Comparison of ENCODE assay signal across 8 cellular contexts in genomic region chr11:64318694-64319420, GRCh38. TPM values are rescaled to one million over a fixed set of nuclear protein-coding genes. Genes with fewer than 3 reads are reported as not detected.
A peak's percentile ranks its signal among the peaks of the same experiment; 100 is the strongest.
DNase-seq lines count a peak whose midpoint lies in the region; ATAC-seq and TF ChIP-seq lines count a peak whose summit lies in the region.

No MANE protein-coding gene starts in this region.

- TF ChIP-seq CTCF in A673 (conservative IDR thresholded peaks at IDR 0.05; ENCODE audit: low read depth, low read length), result no peak

- no peaks in the 10 kb centered on the region for H3K9me3 ChIP-seq in A673 (ENCODE audit: low read depth, low read length, poor library complexity, severe bottlenecking)
- H3K9me3 ChIP-seq in HUES64 (ENCODE audit: insufficient read depth, low read depth, low read length), result no peaks in the 10 kb centered on the region
- H3K9me3 ChIP-seq in mucosa of stomach (ENCODE audit: control insufficient read depth, low read length), result no peaks in the 10 kb centered on the region

- BruUV-seq in A673 (replicated peaks; lab: Mats Ljungman, UMichigan), result TSS peak; percentile 44

- 10% methylated on average over 14 of the region's 18 CpGs for WGBS in HUES64

- H3K4me3 ChIP-seq in A673 (ENCODE audit: low read depth, low read length, poor library complexity, severe bottlenecking), result peak overlapping the region; percentile 85
- peak overlapping the region; percentile 79 for H3K4me3 ChIP-seq in HUES64 (ENCODE audit: low read length)
- H3K4me3 ChIP-seq in mucosa of stomach (ENCODE audit: low read length), result peak overlapping the region; percentile 75

- ATAC-seq in HG02973 (IDR thresholded peaks at IDR 0.05; ENCODE audit: unreplicated experiment) (no peak), GM21825 (IDR thresholded peaks at IDR 0.05; ENCODE audit: unreplicated experiment) (no peak)

- POLR2A ChIA-PET in A673 (lab: Charles Lee; ENCODE audit: low non-redundant PET), result no interaction called here

- H3K27me3 ChIP-seq in A673 (replicated peaks; ENCODE audit: insufficient read depth, low read depth, low read length, poor library complexity) (no peaks in the 10 kb centered on the region), HUES64 (ENCODE audit: insufficient read depth, low read length) (no peaks in the 10 kb centered on the region), mucosa of stomach (ENCODE audit: control insufficient read depth, insufficient read depth, low read length) (no peaks in the 10 kb centered on the region)

- DNase-seq in A673 (ENCODE audit: low spot score) (no peak), caudate nucleus (lab: John Stamatoyannopoulos, UW) (peak in 2 of 61 donors; percentile 43 to 64), NCI-H345 treated with DMSO at 0.1 percent for 48 hours (lab: John Stamatoyannopoulos, UW; ENCODE audit: unreplicated experiment) (no peak)
- DNase-seq in activated CD4-positive, alpha-beta T cell treated with anti-CD3 and anti-CD28 coated beads for 1 hour, result no peak

- H3K9ac ChIP-seq in HUES64 (ENCODE audit: low read depth, low read length) (peak overlapping the region; percentile 92), mucosa of stomach (ENCODE audit: low read length) (peak overlapping the region; percentile 86)

- H3K36me3 ChIP-seq in A673 (ENCODE audit: insufficient read depth, low read length, poor library complexity, severe bottlenecking) (peaks cover 24% of the 10 kb centered on the region), HUES64 (ENCODE audit: insufficient read depth, low read length) (peaks cover 41% of the 10 kb centered on the region), mucosa of stomach (ENCODE audit: control insufficient read depth, insufficient read depth, low read length) (peaks cover 20% of the 10 kb centered on the region)

- H3K4me1 ChIP-seq in A673 (ENCODE audit: insufficient read depth, low read length, poor library complexity, severe bottlenecking), result peaks cover 15% of the 10 kb centered on the region
- H3K4me1 ChIP-seq in HUES64 (ENCODE audit: insufficient read depth, low read length), result peaks cover 8% of the 10 kb centered on the region; the same call in 1 of the 2 replicates
- peaks cover 47% of the 10 kb centered on the region for H3K4me1 ChIP-seq in mucosa of stomach (ENCODE audit: control insufficient read depth, insufficient read depth, low read length)

- peak overlapping the region; percentile 94 for H3K27ac ChIP-seq in A673 (ENCODE audit: low read depth, low read length, poor library complexity, severe bottlenecking)
- H3K27ac ChIP-seq in HUES64 (ENCODE audit: low read depth, low read length), result peak overlapping the region; percentile 98; the same call in 1 of the 2 replicates
- H3K27ac ChIP-seq in caudate nucleus (ENCODE audit: low read depth, low read length), result peak overlapping the region; percentile 100

- CTCF ChIA-PET in A673 (lab: Charles Lee), result interaction anchor here (0.6 to 2.5 kb wide), 5 partner anchors 13 to 1488 kb away, joined by 3 to 29 read pairs (median 10); no protein-coding TSS in a partner anchor

- intact Hi-C loops in A673 (cut with micrococcal nuclease; ENCODE audit: unreplicated experiment), result no loop called here

RNA-seq across cellular contexts. Expression of gene PRDX5, which starts 0.9 kb away (rescaled TPM):
- 206 and 221 TPM in 2 replicates for total RNA-seq in A673 (2021)
- polyA plus RNA-seq in HUES64 (2013, experiment 1 of 2), result 174 TPM
- polyA plus RNA-seq in HUES64 (2013, experiment 2 of 2), result 178 TPM

RNA-seq across cellular contexts. Expression of gene TRMT112, which starts 1.5 kb away (rescaled TPM):
- 254 and 270 TPM in 2 replicates for total RNA-seq in A673 (2021)
- 232 TPM for polyA plus RNA-seq in HUES64 (2013, experiment 1 of 2)
- polyA plus RNA-seq in HUES64 (2013, experiment 2 of 2), result 226 TPM

RNA-seq across cellular contexts. Expression of gene ESRRA, which starts 13.5 kb away (rescaled TPM):
- 56.2 and 63.8 TPM in 2 replicates for total RNA-seq in A673 (2021)
- 21.4 TPM for polyA plus RNA-seq in HUES64 (2013, experiment 1 of 2)
- polyA plus RNA-seq in HUES64 (2013, experiment 2 of 2), result 17.6 TPM

RNA-seq across cellular contexts. Expression of gene CATSPERZ, which starts 18.7 kb away (rescaled TPM):
- 1.4 TPM in 1 of 2 replicates, not detected in the other for total RNA-seq in A673 (2021)
- not detected for polyA plus RNA-seq in HUES64 (2013, experiment 1 of 2)
- 0.44 TPM for polyA plus RNA-seq in HUES64 (2013, experiment 2 of 2)

RNA-seq across cellular contexts. Expression of gene CCDC88B, which starts 21.1 kb away (rescaled TPM):
- total RNA-seq in A673 (2021), result 0.47 and 0.76 TPM in 2 replicates
- polyA plus RNA-seq in HUES64 (2013, experiment 1 of 2), result 2.0 TPM
- polyA plus RNA-seq in HUES64 (2013, experiment 2 of 2), result 3.9 TPM
